Comparison of ENCODE assay signal across 8 cellular contexts in genomic region chr6:140258302-140258701, GRCh38.
DNase-seq lines count a peak whose midpoint lies in the region; TF ChIP-seq lines count a peak whose summit lies in the region.
"Not testable (repeated sequence)": the region's sequence is repeated elsewhere in the genome, so short reads cannot be mapped to it uniquely, and the experiment has no call there.

No MANE protein-coding gene starts in this region.

- not testable (repeated sequence) for H3K18ac ChIP-seq in H9 (ENCODE audit: insufficient read length, low read depth, low read length)

- H3K14ac ChIP-seq in H9 (ENCODE audit: insufficient read depth, low read length), result not testable (repeated sequence)

- H2AK5ac ChIP-seq in H9 (ENCODE audit: insufficient read length, low read length), result not testable (repeated sequence)

- H4K20me1 ChIP-seq in H9 (ENCODE audit: control insufficient read depth, insufficient read depth, insufficient read length), result not testable (repeated sequence)

- not testable (repeated sequence) for H3K4me1 ChIP-seq in H9 (ENCODE audit: insufficient read depth, low read length)

- not testable (repeated sequence) for H3K23me2 ChIP-seq in H9 (ENCODE audit: insufficient read length, low read depth, low read length, poor library complexity, severe bottlenecking)

- peaks cover 19 to 23% of the 10 kb centered on the region in 2 experiments for H3K4me1 Mint-ChIP-seq in H9
- H3K4me1 Mint-ChIP-seq in neural crest cell, result not testable (repeated sequence)

- not testable (repeated sequence) for H3T11ph ChIP-seq in H9 (ENCODE audit: low read length)

- H2BK120ac ChIP-seq in H9 (ENCODE audit: low read depth, low read length, poor library complexity, severe bottlenecking), result not testable (repeated sequence)

- TF ChIP-seq CTCF in H9 (conservative IDR thresholded peaks at IDR 0.05); LNCaP clone FGC (IDR thresholded peaks at IDR 0.05; ENCODE audit: control insufficient read depth, extremely low read depth, insufficient read depth); VCaP (conservative IDR thresholded peaks at IDR 0.05); brain microvascular endothelial cell (IDR thresholded peaks at IDR 0.05; ENCODE audit: low read depth, low read length, missing control alignments); neural crest cell (conservative IDR thresholded peaks at IDR 0.05): not testable (repeated sequence)

- not testable (repeated sequence) for H3K56ac ChIP-seq in H9 (ENCODE audit: insufficient read length, low read depth, low read length)

- not testable (repeated sequence) for H3K23ac ChIP-seq in H9 (ENCODE audit: insufficient read length, low read depth, low read length)

- H3K27ac Mint-ChIP-seq in H9 (peak overlapping the region in 2 of 3 experiments; percentile 71 to 97; a peak in 4 of 7 replicates), neural crest cell (ENCODE audit: unreplicated experiment) (peak overlapping the region; percentile 60)

- H3K4me3 ChIP-seq in LNCaP clone FGC (ENCODE audit: low read depth, low read length); brain microvascular endothelial cell (ENCODE audit: low read depth, low read length): not testable (repeated sequence)

- H3K4me3 Mint-ChIP-seq in H9, neural crest cell: not testable (repeated sequence)

- not testable (repeated sequence) for H2AFZ ChIP-seq in H9 (ENCODE audit: low read length)

- H3K4me2 ChIP-seq in H9 (ENCODE audit: insufficient read depth, insufficient read length, low read length), result not testable (repeated sequence)

- H3K79me1 ChIP-seq in H9 (ENCODE audit: insufficient read depth, low read depth, low read length, poor library complexity, severe bottlenecking), result not testable (repeated sequence)

- not testable (repeated sequence) for H4K8ac ChIP-seq in H9 (replicated peaks; ENCODE audit: insufficient read length, low read depth, low read length)

- H3K36me3 Mint-ChIP-seq in H9 (ENCODE audit: insufficient read depth in 1 of 3, low read depth in 3 of 3), result peaks cover 32 to 37% (median 33%) of the 10 kb centered on the region in 3 experiments
- H3K36me3 Mint-ChIP-seq in neural crest cell (ENCODE audit: low read depth), result not testable (repeated sequence)

- H3K27me3 ChIP-seq in H9 (ENCODE audit: insufficient read depth, low read length); brain microvascular endothelial cell (replicated peaks): not testable (repeated sequence)

- H3K9ac ChIP-seq in H9 (ENCODE audit: extremely low read depth, insufficient read length, low read length), result not testable (repeated sequence)

- not testable (repeated sequence) for H4K91ac ChIP-seq in H9 (ENCODE audit: insufficient read length, low read depth, low read length)

- not testable (repeated sequence) for H2BK5ac ChIP-seq in H9 (ENCODE audit: insufficient read length, low read length)

- H2BK15ac ChIP-seq in H9 (ENCODE audit: low read depth, low read length), result not testable (repeated sequence)

- H3K27ac ChIP-seq in H9 (ENCODE audit: insufficient read length, low read depth, low read length); brain microvascular endothelial cell; epithelial cell of prostate: not testable (repeated sequence)
- peak overlapping the region; percentile 33; the same call in 1 of the 2 replicates for H3K27ac ChIP-seq in VCaP

- DNase-seq in EH (ENCODE audit: low read depth), result peak; percentile 77
- not testable (repeated sequence) for DNase-seq in H9; neural crest cell (ENCODE audit: low read depth, low spot score)
- peak; percentile 51 for DNase-seq in LNCaP clone FGC (ENCODE audit: low read depth)
- peak; percentile 34 for DNase-seq in brain microvascular endothelial cell
- DNase-seq in epithelial cell of prostate (ENCODE audit: low read depth, low spot score), result peak; percentile 20
- DNase-seq in iris pigment epithelial cell (ENCODE audit: low read depth), result peak; percentile 28

- not testable (repeated sequence) for H3K9me3 ChIP-seq in H9 (ENCODE audit: control insufficient read depth, low read depth, low read length)

- not testable (repeated sequence) for H3K27me3 Mint-ChIP-seq in H9 (ENCODE audit: low read depth); neural crest cell (ENCODE audit: low read depth)

- in situ Hi-C loops in brain microvascular endothelial cell (cut with HindIII; ENCODE audit: low pct_ligation_motif_present, low sequenced_read_pairs), result not testable (repeated sequence)

- not testable (repeated sequence) for H4K5ac ChIP-seq in H9 (ENCODE audit: insufficient read length, low read depth, low read length)

- no CpG with 5 or more reads among the region's 6 CpGs for WGBS in H9 (ENCODE audit: extremely low coverage, insufficient read length, low lambda C conversion rate)

- peaks cover 34 to 40% of the 10 kb centered on the region in 2 experiments for H3K9me3 Mint-ChIP-seq in H9
- not testable (repeated sequence) for H3K9me3 Mint-ChIP-seq in neural crest cell

- H2BK12ac ChIP-seq in H9 (ENCODE audit: insufficient read length, low read depth, low read length), result not testable (repeated sequence)

- H2BK20ac ChIP-seq in H9 (ENCODE audit: low read depth, low read length, poor library complexity, severe bottlenecking), result not testable (repeated sequence)

- not testable (repeated sequence) for H3K79me2 ChIP-seq in H9 (ENCODE audit: insufficient read depth, low read length)

- H3K4ac ChIP-seq in H9 (ENCODE audit: low read depth, low read length), result not testable (repeated sequence)

- not testable (repeated sequence) for H3K36me3 ChIP-seq in brain microvascular endothelial cell (replicated peaks)
